ENCODE assay signal across 11 cellular contexts in genomic region chr3:97940034-97940433, GRCh38. TPM values are rescaled to one million over a fixed set of nuclear protein-coding genes. Genes with fewer than 3 reads are reported as not detected.
DNase-seq lines count a peak whose midpoint lies in the region; ATAC-seq and TF ChIP-seq lines count a peak whose summit lies in the region.
"Had no signal": no experiment of that assay in that cellular context is flagged by ENCODE, and none has a peak within 500 bp of the region (broad histone marks: within the 10 kb centered on the region; RNA-seq: fewer than 3 reads in every experiment).

No MANE protein-coding gene starts in this region.

- H3K18ac ChIP-seq in H9 (ENCODE audit: insufficient read length, low read depth, low read length): no peak overlapping the region

- H3K27ac ChIP-seq in H9 (ENCODE audit: insufficient read length, low read depth, low read length) (no peak overlapping the region), liver (ENCODE audit: low read depth in 1 of 2, low read length in 2 of 2) (no peak overlapping the region)
- H3K27ac ChIP-seq: epithelial cell of prostate, pancreas had no signal

- no peaks in the 10 kb centered on the region for H3K9me3 Mint-ChIP-seq in H9

- H3K9me3 ChIP-seq in H9 (ENCODE audit: control insufficient read depth, low read depth, low read length) (no peaks in the 10 kb centered on the region), T-helper 17 cell (ENCODE audit: control insufficient read depth, low read length, poor library complexity, severe bottlenecking) (no peaks in the 10 kb centered on the region), liver (ENCODE audit: control insufficient read depth in 4 of 4, low read length in 3 of 4) (no peaks in the 10 kb centered on the region)
- H3K9me3 ChIP-seq: pancreas had no signal

- no peak overlapping the region for H3K23ac ChIP-seq in H9 (ENCODE audit: insufficient read length, low read depth, low read length)

- H3K4me1 ChIP-seq in H9 (ENCODE audit: insufficient read depth, low read length) (no peaks in the 10 kb centered on the region), liver (ENCODE audit: control insufficient read depth in 4 of 4, insufficient read depth in 4 of 4, low read length in 3 of 4) (no peaks in the 10 kb centered on the region)

- no peak overlapping the region for H2AFZ ChIP-seq in H9 (ENCODE audit: low read length)

- no peak overlapping the region for H3K56ac ChIP-seq in H9 (ENCODE audit: insufficient read length, low read depth, low read length)

- no peaks in the 10 kb centered on the region for H3K23me2 ChIP-seq in H9 (ENCODE audit: insufficient read length, low read depth, low read length, poor library complexity, severe bottlenecking)

- H3K27ac Mint-ChIP-seq in H9 (no peak overlapping the region), T-helper 17 cell (no peak overlapping the region)
- H3K27ac Mint-ChIP-seq: activated CD8-positive, alpha-beta memory T cell treated with anti-CD3 and anti-CD28 coated beads, Interleukin-2, amount 10 ng/mL, durations not matched to agents 7 days and 5 days had no signal

- no peak overlapping the region for H2BK120ac ChIP-seq in H9 (ENCODE audit: low read depth, low read length, poor library complexity, severe bottlenecking)

- WGBS in H9 (ENCODE audit: extremely low coverage, insufficient read length, low lambda C conversion rate): no CpG with 5 or more reads among the region's 1 CpG
- 76% methylated on average over 1 of the region's 1 CpG for WGBS in liver

- peak; percentile 54 to 64 for TF ChIP-seq RAD21 in liver (IDR thresholded peaks at IDR 0.05)

- H3K4me3 Mint-ChIP-seq in H9: no peak overlapping the region
- H3K4me3 Mint-ChIP-seq in T-helper 17 cell: no peak overlapping the region
- H3K4me3 Mint-ChIP-seq: activated CD8-positive, alpha-beta memory T cell treated with anti-CD3 and anti-CD28 coated beads, Interleukin-2, amount 10 ng/mL, durations not matched to agents 7 days and 5 days had no signal

- ATAC-seq in T-helper 17 cell: peak; percentile 50
- ATAC-seq: activated CD8-positive, alpha-beta memory T cell treated with anti-CD3 and anti-CD28 coated beads, Interleukin-2, amount 10 ng/mL, durations not matched to agents 7 days and 5 days had no signal

- no peak overlapping the region for H3K4ac ChIP-seq in H9 (ENCODE audit: low read depth, low read length)

- TF ChIP-seq CTCF in H9 (conservative IDR thresholded peaks at IDR 0.05) (peak; percentile 47; the same call in 2 of the 3 replicates), liver (IDR thresholded peaks at IDR 0.05; ENCODE audit: low read depth, low read length, missing input control) (no peak)

- H2BK15ac ChIP-seq in H9 (ENCODE audit: low read depth, low read length): no peak overlapping the region

- no peak overlapping the region for H3K14ac ChIP-seq in H9 (ENCODE audit: insufficient read depth, low read length)

- H4K5ac ChIP-seq in H9 (ENCODE audit: insufficient read length, low read depth, low read length): no peak overlapping the region

- H4K8ac ChIP-seq in H9 (replicated peaks; ENCODE audit: insufficient read length, low read depth, low read length): no peak overlapping the region

- no peak overlapping the region for H2BK5ac ChIP-seq in H9 (ENCODE audit: insufficient read length, low read length)

- H2AK5ac ChIP-seq in H9 (ENCODE audit: insufficient read length, low read length): no peak overlapping the region

- H4K91ac ChIP-seq in H9 (ENCODE audit: insufficient read length, low read depth, low read length): no peak overlapping the region

- H2BK12ac ChIP-seq in H9 (ENCODE audit: insufficient read length, low read depth, low read length): no peak overlapping the region

- H3K27me3 Mint-ChIP-seq in H9 (ENCODE audit: low read depth) (no peaks in the 10 kb centered on the region), T-helper 17 cell (no peaks in the 10 kb centered on the region)
- H3K27me3 Mint-ChIP-seq: activated CD8-positive, alpha-beta memory T cell treated with anti-CD3 and anti-CD28 coated beads, Interleukin-2, amount 10 ng/mL, durations not matched to agents 7 days and 5 days had no signal

- H3K79me1 ChIP-seq in H9 (ENCODE audit: insufficient read depth, low read depth, low read length, poor library complexity, severe bottlenecking): no peaks in the 10 kb centered on the region

- peaks cover 0 to 15% (median 7%) of the 10 kb centered on the region in 3 experiments; a peak in 4 of 7 replicates for H3K36me3 Mint-ChIP-seq in H9 (ENCODE audit: insufficient read depth in 1 of 3, low read depth in 3 of 3)
- H3K36me3 Mint-ChIP-seq in T-helper 17 cell (ENCODE audit: low read depth): peaks cover 2% of the 10 kb centered on the region

- H3K4me1 Mint-ChIP-seq in H9 (no peaks in the 10 kb centered on the region), T-helper 17 cell (peaks cover 4% of the 10 kb centered on the region)

- no peak overlapping the region for H3K4me2 ChIP-seq in H9 (ENCODE audit: insufficient read depth, insufficient read length, low read length)

- peak; percentile 21 for DNase-seq in NCI-H1105 treated with DMSO at 0.1 percent for 48 hours (lab: John Stamatoyannopoulos, UW)
- DNase-seq in NCI-H1105 (lab: John Stamatoyannopoulos, UW): no peak
- DNase-seq in H9: no peak
- no peak for DNase-seq in T-helper 17 cell
- no peak for DNase-seq in RKO (ENCODE audit: low spot score)
- no peak for DNase-seq in NCI-H345 (lab: John Stamatoyannopoulos, UW)
- no peak for DNase-seq in occipital lobe (lab: John Stamatoyannopoulos, UW)
- DNase-seq: activated CD8-positive, alpha-beta memory T cell treated with anti-CD3 and anti-CD28 coated beads, Interleukin-2, amount 10 ng/mL, durations not matched to agents 7 days and 5 days; pancreas had no signal

- no peaks in the 10 kb centered on the region for H4K20me1 ChIP-seq in H9 (ENCODE audit: control insufficient read depth, insufficient read depth, insufficient read length)

- H3K79me2 ChIP-seq in H9 (ENCODE audit: insufficient read depth, low read length): no peaks in the 10 kb centered on the region

- H3K9ac ChIP-seq in H9 (ENCODE audit: extremely low read depth, insufficient read length, low read length) (no peak overlapping the region), liver (ENCODE audit: low read depth in 1 of 2, low read length in 2 of 2) (no peak overlapping the region)

- no peak overlapping the region for H3T11ph ChIP-seq in H9 (ENCODE audit: low read length)

- H3K36me3 ChIP-seq in liver (ENCODE audit: control insufficient read depth in 4 of 4, insufficient read depth in 3 of 4, low read depth in 1 of 4, low read length in 3 of 4): peaks cover 0 to 30% (median 10%) of the 10 kb centered on the region in 4 donors

- H3K4me3 ChIP-seq in liver (ENCODE audit: low read depth in 1 of 3, low read length in 3 of 3): no peak overlapping the region
- H3K4me3 ChIP-seq: pancreas had no signal

- H2BK20ac ChIP-seq in H9 (ENCODE audit: low read depth, low read length, poor library complexity, severe bottlenecking): no peak overlapping the region

- H3K27me3 ChIP-seq in H9 (ENCODE audit: insufficient read depth, low read length): no peaks in the 10 kb centered on the region
- no peaks in the 10 kb centered on the region for H3K27me3 ChIP-seq in liver (ENCODE audit: control insufficient read depth in 4 of 4, insufficient read depth in 4 of 4, low read length in 3 of 4)
- H3K27me3 ChIP-seq: pancreas had no signal

TF ChIP-seq in liver, 16 proteins besides CTCF, POLR2A, EP300 and RAD21:
- TF ChIP-seq EGR1 (IDR thresholded peaks at IDR 0.05; ENCODE audit: low read depth in 2 of 2) (no peak), SP1 (IDR thresholded peaks at IDR 0.05) (no peak), REST (IDR thresholded peaks at IDR 0.05) (no peak), HNF4G (IDR thresholded peaks at IDR 0.05) (no peak)

RNA-seq across cellular contexts. Expression of gene RIOX2, which starts 32.2 kb away (rescaled TPM):
- total RNA-seq in H9 (2021) (13.1 and 15.5 TPM in 2 replicates), T-helper 17 cell (10 to 100 TPM; 21.1 to 22.7 TPM), liver (10 to 100 TPM in 1 of 2 donors, 1 to 10 TPM in 1; 8.2 to 19.9 TPM), occipital lobe (17.5 TPM)
- 10 to 100 TPM in 1 of 2 donors, 1 to 10 TPM in 1; 9.9 to 12.0 TPM for polyA plus RNA-seq in liver
